ENCODE assay signal across 1 cellular context in genomic region chr12:49615725-49616124, GRCh38.
TF ChIP-seq lines count a peak whose summit lies in the region.

No MANE protein-coding gene starts in this region.

TF ChIP-seq in SK-N-SH, 30 proteins besides CTCF, POLR2A, EP300 and RAD21 (continued from another document):
- TF ChIP-seq, protein P1, sequence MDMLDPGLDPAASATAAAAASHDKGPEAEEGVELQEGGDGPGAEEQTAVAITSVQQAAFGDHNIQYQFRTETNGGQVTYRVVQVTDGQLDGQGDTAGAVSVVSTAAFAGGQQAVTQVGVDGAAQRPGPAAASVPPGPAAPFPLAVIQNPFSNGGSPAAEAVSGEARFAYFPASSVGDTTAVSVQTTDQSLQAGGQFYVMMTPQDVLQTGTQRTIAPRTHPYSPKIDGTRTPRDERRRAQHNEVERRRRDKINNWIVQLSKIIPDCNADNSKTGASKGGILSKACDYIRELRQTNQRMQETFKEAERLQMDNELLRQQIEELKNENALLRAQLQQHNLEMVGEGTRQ (IDR thresholded peaks at IDR 0.05; ENCODE audit: borderline replicate concordance, low read depth, low read length), result no peak
- TF ChIP-seq SIN3A (IDR thresholded peaks at IDR 0.05; ENCODE audit: borderline replicate concordance, low read depth, low read length) (no peak), JUND (IDR thresholded peaks at IDR 0.05) (peak; percentile 69), TCF12 (IDR thresholded peaks at IDR 0.05) (peak; percentile 13; the same call in 1 of the 2 replicates), MEF2A (IDR thresholded peaks at IDR 0.05; ENCODE audit: borderline replicate concordance, low read depth) (no peak), FOXJ3 (CRISPR knock-in tag; IDR thresholded peaks at IDR 0.05) (no peak), NFIC (IDR thresholded peaks at IDR 0.05; ENCODE audit: borderline replicate concordance) (no peak), GABPA (IDR thresholded peaks at IDR 0.05; ENCODE audit: low read depth) (no peak), ELF1 (IDR thresholded peaks at IDR 0.05) (no peak), FOSL2 (IDR thresholded peaks at IDR 0.05; ENCODE audit: borderline replicate concordance, low read depth) (peak; percentile 46; the same call in 1 of the 2 replicates), PBX3 (IDR thresholded peaks at IDR 0.05) (no peak), TAF1 (IDR thresholded peaks at IDR 0.05; ENCODE audit: borderline replicate concordance, low read depth, low read length) (no peak), YY1 (IDR thresholded peaks at IDR 0.05; ENCODE audit: low read depth) (no peak), ZBTB33 (IDR thresholded peaks at IDR 0.05; ENCODE audit: borderline replicate concordance, low read depth) (no peak)
- TF ChIP-seq, protein P2, sequence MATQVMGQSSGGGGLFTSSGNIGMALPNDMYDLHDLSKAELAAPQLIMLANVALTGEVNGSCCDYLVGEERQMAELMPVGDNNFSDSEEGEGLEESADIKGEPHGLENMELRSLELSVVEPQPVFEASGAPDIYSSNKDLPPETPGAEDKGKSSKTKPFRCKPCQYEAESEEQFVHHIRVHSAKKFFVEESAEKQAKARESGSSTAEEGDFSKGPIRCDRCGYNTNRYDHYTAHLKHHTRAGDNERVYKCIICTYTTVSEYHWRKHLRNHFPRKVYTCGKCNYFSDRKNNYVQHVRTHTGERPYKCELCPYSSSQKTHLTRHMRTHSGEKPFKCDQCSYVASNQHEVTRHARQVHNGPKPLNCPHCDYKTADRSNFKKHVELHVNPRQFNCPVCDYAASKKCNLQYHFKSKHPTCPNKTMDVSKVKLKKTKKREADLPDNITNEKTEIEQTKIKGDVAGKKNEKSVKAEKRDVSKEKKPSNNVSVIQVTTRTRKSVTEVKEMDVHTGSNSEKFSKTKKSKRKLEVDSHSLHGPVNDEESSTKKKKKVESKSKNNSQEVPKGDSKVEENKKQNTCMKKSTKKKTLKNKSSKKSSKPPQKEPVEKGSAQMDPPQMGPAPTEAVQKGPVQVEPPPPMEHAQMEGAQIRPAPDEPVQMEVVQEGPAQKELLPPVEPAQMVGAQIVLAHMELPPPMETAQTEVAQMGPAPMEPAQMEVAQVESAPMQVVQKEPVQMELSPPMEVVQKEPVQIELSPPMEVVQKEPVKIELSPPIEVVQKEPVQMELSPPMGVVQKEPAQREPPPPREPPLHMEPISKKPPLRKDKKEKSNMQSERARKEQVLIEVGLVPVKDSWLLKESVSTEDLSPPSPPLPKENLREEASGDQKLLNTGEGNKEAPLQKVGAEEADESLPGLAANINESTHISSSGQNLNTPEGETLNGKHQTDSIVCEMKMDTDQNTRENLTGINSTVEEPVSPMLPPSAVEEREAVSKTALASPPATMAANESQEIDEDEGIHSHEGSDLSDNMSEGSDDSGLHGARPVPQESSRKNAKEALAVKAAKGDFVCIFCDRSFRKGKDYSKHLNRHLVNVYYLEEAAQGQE (IDR thresholded peaks at IDR 0.05; ENCODE audit: low read depth, low read length), result no peak
